In the genomic region with DNA sequence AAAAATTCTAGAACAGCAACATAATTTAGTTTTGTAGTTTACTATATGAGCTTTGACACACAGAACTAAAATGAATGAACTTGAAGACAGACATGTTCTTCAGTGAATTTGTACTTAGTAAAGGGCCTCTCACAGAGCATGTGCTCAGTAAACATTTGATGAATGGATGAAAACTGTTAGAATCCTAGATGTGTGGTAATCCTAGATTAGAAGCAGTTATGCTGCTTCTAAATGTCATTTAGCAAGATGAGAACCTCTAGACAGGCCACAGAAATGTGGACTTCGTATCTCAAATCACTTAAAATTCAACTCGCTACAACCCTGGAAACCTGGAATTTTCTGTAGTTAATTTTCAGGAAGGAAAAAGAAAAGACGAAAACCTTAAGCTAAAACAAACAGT, we compare ENCODE assay signal across 20 cellular contexts. TPM values are rescaled to one million over a fixed set of nuclear protein-coding genes. Genes with fewer than 3 reads are reported as not detected.
DNase-seq lines count a peak whose midpoint lies in the region; ATAC-seq and TF ChIP-seq lines count a peak whose summit lies in the region.
"Had no signal": no experiment of that assay in that cellular context is flagged by ENCODE, and none has a peak within 500 bp of the region (broad histone marks: within the 10 kb centered on the region; RNA-seq: fewer than 3 reads in every experiment).

No MANE protein-coding gene starts in this region.

- H3K79me2 ChIP-seq in trophoblast cell (ENCODE audit: control insufficient read depth, insufficient read depth, low read length, poor library complexity), result peaks cover 17% of the 10 kb centered on the region

- no peak overlapping the region for H3K14ac ChIP-seq in trophoblast cell (ENCODE audit: low read length)

- H4K8ac ChIP-seq in trophoblast cell (ENCODE audit: low read depth, low read length), result no peak overlapping the region

- no peak overlapping the region for H3K4me3 Mint-ChIP-seq in stimulated activated naive CD8-positive, alpha-beta T cell treated with anti-CD3 and anti-CD28 coated beads, Interleukin-15, Interleukin-2, amounts not matched to agents 100 ng/mL and 50 ng/mL, for 24 hours
- H3K4me3 Mint-ChIP-seq: activated naive CD4-positive, alpha-beta T cell treated with anti-CD3 and anti-CD28 coated beads for 36 hours had no signal

- no peak overlapping the region for H3K23ac ChIP-seq in trophoblast cell (ENCODE audit: low read length)

- no peak overlapping the region for H2BK5ac ChIP-seq in trophoblast cell (ENCODE audit: low read depth, low read length, poor library complexity)

- H3K4me3 ChIP-seq in gastroesophageal sphincter, result no peak overlapping the region
- no peak overlapping the region for H3K4me3 ChIP-seq in trophoblast cell (ENCODE audit: low read depth, low read length)
- H3K4me3 ChIP-seq: dorsolateral prefrontal cortex, GM23248, heart right ventricle, mucosa of descending colon had no signal

- H3K27me3 ChIP-seq in gastroesophageal sphincter (no peaks in the 10 kb centered on the region), trophoblast cell (ENCODE audit: insufficient read depth, low read length) (no peaks in the 10 kb centered on the region)
- H3K27me3 ChIP-seq: dorsolateral prefrontal cortex, heart right ventricle had no signal

- peak overlapping the region in 3 of 4 donors; percentile 73 to 100 (median 100) for H3K27ac ChIP-seq in gastroesophageal sphincter
- no peak overlapping the region for H3K27ac ChIP-seq in trophoblast cell (ENCODE audit: low read depth, low read length)
- H3K27ac ChIP-seq: GM23248 had no signal

- peaks cover 61% of the 10 kb centered on the region for H3K4me1 Mint-ChIP-seq in stimulated activated naive CD8-positive, alpha-beta T cell treated with anti-CD3 and anti-CD28 coated beads, Interleukin-15, Interleukin-2, amounts not matched to agents 100 ng/mL and 50 ng/mL, for 24 hours (ENCODE audit: low read depth)

- no peak overlapping the region for H3K4me2 ChIP-seq in trophoblast cell (ENCODE audit: low read length)

- H3K9me3 Mint-ChIP-seq in stimulated activated naive CD8-positive, alpha-beta T cell treated with anti-CD3 and anti-CD28 coated beads, Interleukin-15, Interleukin-2, amounts not matched to agents 100 ng/mL and 50 ng/mL, for 24 hours, result no peaks in the 10 kb centered on the region
- H3K9me3 Mint-ChIP-seq: activated naive CD4-positive, alpha-beta T cell treated with anti-CD3 and anti-CD28 coated beads for 36 hours had no signal

- TF ChIP-seq CTCF in gastroesophageal sphincter (IDR thresholded peaks at IDR 0.05), result no peak

- no peaks in the 10 kb centered on the region for H3K79me1 ChIP-seq in trophoblast cell (ENCODE audit: low read length)

- H2BK120ac ChIP-seq in trophoblast cell (ENCODE audit: insufficient read depth, low read length, poor library complexity), result no peak overlapping the region

- no peak overlapping the region for H4K12ac ChIP-seq in trophoblast cell (ENCODE audit: low read depth, low read length)

- H3K36me3 Mint-ChIP-seq in stimulated activated naive CD8-positive, alpha-beta T cell treated with anti-CD3 and anti-CD28 coated beads, Interleukin-15, Interleukin-2, amounts not matched to agents 100 ng/mL and 50 ng/mL, for 24 hours (ENCODE audit: low read depth), result peaks cover 59% of the 10 kb centered on the region

- no peak for ATAC-seq in stimulated activated naive CD8-positive, alpha-beta T cell treated with anti-CD3 and anti-CD28 coated beads, Interleukin-15, Interleukin-2, amounts not matched to agents 100 U/mL and 50 U/mL, for 24 hours
- no peak for ATAC-seq in gastroesophageal sphincter
- ATAC-seq: heart right ventricle, mucosa of descending colon, Right ventricle myocardium inferior had no signal

- H3K4me1 ChIP-seq in gastroesophageal sphincter (peaks cover 12 to 96% (median 43%) of the 10 kb centered on the region in 3 donors), trophoblast cell (ENCODE audit: control insufficient read depth in 1 of 2, insufficient read depth in 2 of 2, low read length in 2 of 2) (no peaks in the 10 kb centered on the region)

- H3K27me3 Mint-ChIP-seq in stimulated activated naive CD8-positive, alpha-beta T cell treated with anti-CD3 and anti-CD28 coated beads, Interleukin-15, Interleukin-2, amounts not matched to agents 100 ng/mL and 50 ng/mL, for 24 hours, result no peaks in the 10 kb centered on the region

- TF ChIP-seq POLR2A in gastroesophageal sphincter (IDR thresholded peaks at IDR 0.05), result no peak

- H3K9me3 ChIP-seq in gastroesophageal sphincter, result no peaks in the 10 kb centered on the region
- H3K9me3 ChIP-seq in trophoblast cell (ENCODE audit: insufficient read depth, low read depth, low read length), result no peaks in the 10 kb centered on the region
- H3K9me3 ChIP-seq: heart right ventricle, mucosa of descending colon had no signal

- H3K27ac Mint-ChIP-seq in stimulated activated naive CD8-positive, alpha-beta T cell treated with anti-CD3 and anti-CD28 coated beads, Interleukin-15, Interleukin-2, amounts not matched to agents 100 ng/mL and 50 ng/mL, for 24 hours, result peak overlapping the region; percentile 61
- H3K27ac Mint-ChIP-seq: activated naive CD4-positive, alpha-beta T cell treated with anti-CD3 and anti-CD28 coated beads for 36 hours had no signal

- DNase-seq in stimulated activated naive CD8-positive, alpha-beta T cell treated with anti-CD3 and anti-CD28 coated beads, Interleukin-15, Interleukin-2, amounts not matched to agents 100 U/mL and 50 U/mL, for 24 hours, result no peak
- no peak for DNase-seq in trophoblast cell
- DNase-seq in cerebellar nuclear complex (lab: John Stamatoyannopoulos, UW), result no peak
- DNase-seq in amygdala (lab: John Stamatoyannopoulos, UW), result no peak
- no peak for DNase-seq in epidermal melanocyte (ENCODE audit: insufficient read length, low spot score)
- no peak for DNase-seq in NCI-H2107 (lab: John Stamatoyannopoulos, UW)
- DNase-seq: ACHN; activated naive CD4-positive, alpha-beta T cell treated with anti-CD3 and anti-CD28 coated beads for 36 hours; dorsolateral prefrontal cortex; GM23248; heart right ventricle; Kasumi-1; kidney; mucosa of descending colon; NCI-H446; stimulated activated CD4-positive, alpha-beta T cell treated with anti-CD3 and anti-CD28 coated beads, Interleukin-4, amount 100 ng/mL, for 4 hours; T-helper 2 cell had no signal

- no peak overlapping the region for H2AFZ ChIP-seq in trophoblast cell (ENCODE audit: insufficient read depth, low read length, poor library complexity)
- H2AFZ ChIP-seq: GM23248 had no signal

- TF ChIP-seq EP300 in gastroesophageal sphincter (IDR thresholded peaks at IDR 0.05), result no peak

- no peak overlapping the region for H3K18ac ChIP-seq in trophoblast cell (ENCODE audit: low read length)

- H4K91ac ChIP-seq in trophoblast cell (ENCODE audit: low read depth, low read length), result no peak overlapping the region

- H3K9ac ChIP-seq in trophoblast cell (ENCODE audit: low read length), result no peak overlapping the region
- H3K9ac ChIP-seq: GM23248 had no signal

- peak overlapping the region; percentile 75 for H3K4ac ChIP-seq in trophoblast cell (ENCODE audit: low read depth, low read length)

- no peak overlapping the region for H2BK12ac ChIP-seq in trophoblast cell (ENCODE audit: low read length)

- H2AK5ac ChIP-seq in trophoblast cell (ENCODE audit: low read length), result no peak overlapping the region

- H3K36me3 ChIP-seq in gastroesophageal sphincter (peaks cover 0 to 29% of the 10 kb centered on the region in 2 donors), trophoblast cell (ENCODE audit: control insufficient read depth in 1 of 2, insufficient read depth in 2 of 2, low read length in 2 of 2) (peaks cover 14 to 15% of the 10 kb centered on the region in 2 experiments)

- WGBS in gastroesophageal sphincter (ENCODE audit: low coverage in 1 of 2), 2 donors, result 34 to 44% methylated on average over 3 of the region's 3 CpGs
- WGBS in trophoblast cell (ENCODE audit: extremely low coverage, insufficient coverage, insufficient read length), result no CpG with 5 or more reads among the region's 3 CpGs

RNA-seq across cellular contexts. Expression of gene GOLPH3, which starts 8.5 kb away (rescaled TPM):
- 100 to 1,000 TPM; 144 to 277 (median 203) TPM for total RNA-seq in gastroesophageal sphincter
- polyA plus RNA-seq in trophoblast cell (2013), result 87.4 and 93.1 TPM in 2 replicates
